In the genomic region with DNA sequence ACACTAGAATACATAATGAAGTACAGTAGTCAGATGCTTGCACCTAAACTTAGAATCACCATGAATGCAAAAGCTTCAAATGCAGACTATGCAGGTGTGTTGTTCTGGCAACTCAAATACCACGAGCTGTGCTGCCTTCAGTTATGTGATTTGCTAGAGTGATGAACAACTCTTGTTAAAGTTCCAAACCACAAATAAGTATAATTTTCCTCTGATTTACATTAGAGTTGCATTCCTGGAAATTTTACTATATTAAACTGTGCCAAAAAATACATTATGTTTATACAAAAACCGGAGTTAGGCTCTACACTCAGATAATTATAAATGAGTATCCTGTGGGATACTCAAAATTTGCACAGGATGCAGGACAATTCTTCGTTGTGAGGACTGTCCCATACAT, we compare ENCODE assay signal across 25 cellular contexts. TPM values are rescaled to one million over a fixed set of nuclear protein-coding genes. Genes with fewer than 3 reads are reported as not detected.
DNase-seq lines count a peak whose midpoint lies in the region; ATAC-seq and TF ChIP-seq lines count a peak whose summit lies in the region.
"Had no signal": no experiment of that assay in that cellular context is flagged by ENCODE, and none has a peak within 500 bp of the region (broad histone marks: within the 10 kb centered on the region; RNA-seq: fewer than 3 reads in every experiment).

No MANE protein-coding gene starts in this region.

- no peak for ATAC-seq in HG02884 (IDR thresholded peaks at IDR 0.05; ENCODE audit: unreplicated experiment)
- ATAC-seq: A549, GM12878, GM23338, HCT116 had no signal

- no peak overlapping the region for H3K4ac ChIP-seq in neuronal stem cell (ENCODE audit: low read length)

- no peaks in the 10 kb centered on the region for H3K9me2 ChIP-seq in Karpas-422 (replicated peaks; ENCODE audit: insufficient read depth, low read length)

- no peak overlapping the region for H3K23ac ChIP-seq in neuronal stem cell (ENCODE audit: low read depth, low read length, poor library complexity)

- H2BK12ac ChIP-seq in neuronal stem cell (ENCODE audit: low read length), result no peak overlapping the region

- H4K20me1 ChIP-seq in Karpas-422 (ENCODE audit: insufficient read depth, low read depth, low read length) (no peaks in the 10 kb centered on the region), fibroblast of lung (ENCODE audit: control insufficient read depth, extremely low read depth, insufficient read depth, low read length) (no peaks in the 10 kb centered on the region)
- H4K20me1 ChIP-seq: BLaER1 treated with 17β-estradiol and CSF1 and Interleukin-3, amounts not matched to agents 10 nM and 100 nM had no signal

- no peak overlapping the region for H2BK15ac ChIP-seq in neuronal stem cell (ENCODE audit: low read length)

- peaks cover 1% of the 10 kb centered on the region for H3K79me1 ChIP-seq in neuronal stem cell (ENCODE audit: low read depth, low read length)

- no CpG with 5 or more reads among the region's 3 CpGs for WGBS in neuronal stem cell (ENCODE audit: extremely low coverage in 2 of 2, insufficient read length in 2 of 2, insufficient replicate concordance in 1 of 2), 2 donors

- no peak overlapping the region for H4K91ac ChIP-seq in neuronal stem cell (ENCODE audit: low read depth, low read length, poor library complexity)

- H3K27ac ChIP-seq in Karpas-422 (ENCODE audit: low read length), result peak overlapping the region; percentile 22; the same call in 1 of the 2 replicates
- no peak overlapping the region for H3K27ac ChIP-seq in fibroblast of lung (ENCODE audit: insufficient read depth, low read length)
- H3K27ac ChIP-seq in neuronal stem cell (replicated peaks; ENCODE audit: low read length), result no peak overlapping the region
- H3K27ac ChIP-seq: A549; BLaER1 treated with 17β-estradiol and CSF1 and Interleukin-3, amounts not matched to agents 10 nM and 100 nM had no signal

- peak; percentile 36 for DNase-seq in EH (ENCODE audit: low read depth)
- no peak for DNase-seq in Karpas-422
- peak; percentile 70 for DNase-seq in NCI-H526 treated with DMSO at 0.1 percent for 48 hours (lab: John Stamatoyannopoulos, UW)
- DNase-seq in fibroblast of lung (ENCODE audit: low read depth in 2 of 2), result peak; percentile 48 to 54
- no peak for DNase-seq in neuronal stem cell (ENCODE audit: low spot score)
- no peak for DNase-seq in NCI-H2196 (lab: John Stamatoyannopoulos, UW; ENCODE audit: unreplicated experiment)
- no peak for DNase-seq in COLO668 (lab: John Stamatoyannopoulos, UW; ENCODE audit: unreplicated experiment)
- DNase-seq: 8988T; ACHN; AML-193; BE2C; Caco-2; CD4-positive, alpha-beta T cell; DMS153; DND-41; EL; GDM1; H9 had no signal

- no peak overlapping the region for H2BK120ac ChIP-seq in neuronal stem cell (ENCODE audit: low read depth, low read length)

- H2AK5ac ChIP-seq in neuronal stem cell (ENCODE audit: low read depth, low read length), result no peak overlapping the region

- H3K9me3 ChIP-seq in Karpas-422 (ENCODE audit: low read length) (peaks cover 2% of the 10 kb centered on the region; the same call in 1 of the 2 replicates), fibroblast of lung (ENCODE audit: control insufficient read depth, insufficient read depth, low read depth, low read length) (no peaks in the 10 kb centered on the region), neuronal stem cell (replicated peaks in 1 of 2; ENCODE audit: control insufficient read depth in 2 of 2, insufficient read depth in 1 of 2, low read depth in 1 of 2, low read length in 2 of 2) (peaks cover 3 to 30% of the 10 kb centered on the region in 2 donors)
- H3K9me3 ChIP-seq: BE2C had no signal

- no peak overlapping the region for H2BK5ac ChIP-seq in neuronal stem cell (ENCODE audit: low read length)

- H3K27me3 ChIP-seq in Karpas-422 (ENCODE audit: low read length), result no peaks in the 10 kb centered on the region
- H3K27me3 ChIP-seq in fibroblast of lung (ENCODE audit: control insufficient read depth, insufficient read depth, low read length), result no peaks in the 10 kb centered on the region
- H3K27me3 ChIP-seq in neuronal stem cell (ENCODE audit: control insufficient read depth in 3 of 3, insufficient read depth in 3 of 3, low read depth in 1 of 3, low read length in 3 of 3), result no peaks in the 10 kb centered on the region
- H3K27me3 ChIP-seq: BE2C; BLaER1 treated with 17β-estradiol and CSF1 and Interleukin-3, amounts not matched to agents 10 nM and 100 nM had no signal

- H3K4me2 ChIP-seq in Karpas-422 (ENCODE audit: low read depth, low read length, poor library complexity, severe bottlenecking) (no peak overlapping the region), fibroblast of lung (ENCODE audit: extremely low read depth, insufficient read depth, low read length) (peak overlapping the region; percentile 56), neuronal stem cell (ENCODE audit: insufficient read depth, low read length, poor library complexity, severe bottlenecking) (no peak overlapping the region)
- H3K4me2 ChIP-seq: A549; BLaER1 treated with 17β-estradiol and CSF1 and Interleukin-3, amounts not matched to agents 10 nM and 100 nM; GM23338 had no signal

- H3K9ac ChIP-seq in Karpas-422 (ENCODE audit: low read length) (no peak overlapping the region), fibroblast of lung (ENCODE audit: insufficient read depth, low read length) (no peak overlapping the region), neuronal stem cell (ENCODE audit: low read depth, low read length, poor library complexity) (no peak overlapping the region)
- H3K9ac ChIP-seq: BLaER1 treated with 17β-estradiol and CSF1 and Interleukin-3, amounts not matched to agents 10 nM and 100 nM had no signal

- H3K4me1 ChIP-seq in Karpas-422 (ENCODE audit: low read length) (peaks cover 34% of the 10 kb centered on the region), fibroblast of lung (ENCODE audit: control insufficient read depth, extremely low read depth, insufficient read depth, low read length) (peaks cover 2% of the 10 kb centered on the region), neuronal stem cell (ENCODE audit: control insufficient read depth in 2 of 2, insufficient read depth in 1 of 2, low read depth in 1 of 2, low read length in 2 of 2) (peaks cover 3 to 6% of the 10 kb centered on the region in 2 donors)
- H3K4me1 ChIP-seq: BE2C had no signal

- H3K18ac ChIP-seq in neuronal stem cell (ENCODE audit: low read length), result no peak overlapping the region

- H3K79me2 ChIP-seq in Karpas-422 (ENCODE audit: low read length), result peaks cover 29% of the 10 kb centered on the region
- H3K79me2 ChIP-seq in fibroblast of lung (ENCODE audit: control insufficient read depth, insufficient read depth, low read length), result peaks cover 5% of the 10 kb centered on the region

- H4K8ac ChIP-seq in neuronal stem cell (ENCODE audit: low read depth, low read length), result no peak overlapping the region

- TF ChIP-seq CTCF in fibroblast of lung (conservative IDR thresholded peaks at IDR 0.05 in 1 of 2, IDR thresholded peaks at IDR 0.05 in 1 of 2; ENCODE audit: low read depth in 1 of 2, low read length in 2 of 2), result no peak

- no peak overlapping the region for H3K4me3 ChIP-seq in Karpas-422 (ENCODE audit: low read length)
- H3K4me3 ChIP-seq in fibroblast of lung (replicated peaks in 1 of 4; ENCODE audit: control extremely low read depth in 1 of 4, insufficient read depth in 1 of 4, low read depth in 3 of 4, low read length in 4 of 4), result no peak overlapping the region
- H3K4me3 ChIP-seq in neuronal stem cell (ENCODE audit: low read length in 2 of 2), result no peak overlapping the region
- H3K4me3 ChIP-seq: A549; BLaER1 treated with 17β-estradiol and CSF1 and Interleukin-3, amounts not matched to agents 10 nM and 100 nM; GM12878; GM23338 had no signal

- H2AFZ ChIP-seq in Karpas-422 (ENCODE audit: low read length) (no peak overlapping the region), fibroblast of lung (ENCODE audit: low read length) (no peak overlapping the region), neuronal stem cell (ENCODE audit: low read length) (no peak overlapping the region)
- H2AFZ ChIP-seq: GM23338 had no signal

- no peaks in the 10 kb centered on the region for H3K36me3 ChIP-seq in Karpas-422 (ENCODE audit: insufficient read depth, low read length)
- no peaks in the 10 kb centered on the region for H3K36me3 ChIP-seq in fibroblast of lung (ENCODE audit: control insufficient read depth, insufficient read depth, low read length)
- peaks cover 0 to 8% of the 10 kb centered on the region in 2 donors for H3K36me3 ChIP-seq in neuronal stem cell (replicated peaks in 1 of 2; ENCODE audit: control insufficient read depth in 2 of 2, insufficient read depth in 2 of 2, low read length in 2 of 2)
- H3K36me3 ChIP-seq: BE2C had no signal

- H3K14ac ChIP-seq in neuronal stem cell (ENCODE audit: low read length), result no peak overlapping the region

RNA-seq across cellular contexts. Expression of a gene that starts 3.0 kb away (rescaled TPM):
- total RNA-seq in Karpas-422 (2014; rRNA removed; shearing (Covaris generic); ENCODE audit: low replicate concordance), result 23.2 and 46.9 TPM in 2 replicates
- total RNA-seq in fibroblast of lung, result 28.0 and 31.9 TPM in 2 replicates
- polyA plus RNA-seq in fibroblast of lung, result 33.9 and 34.8 TPM in 2 replicates
- 19.1 and 19.3 TPM in 2 replicates for polyA plus RNA-seq in fibroblast of lung (2012)
- 14.9 and 15.6 TPM in 2 replicates for polyA minus RNA-seq in fibroblast of lung (ENCODE audit: low replicate concordance)
- polyA plus RNA-seq in neuronal stem cell (2013, experiment 1 of 2), result 25.3 TPM
- 23.3 TPM for polyA plus RNA-seq in neuronal stem cell (2013, experiment 2 of 2)

RNA-seq across cellular contexts. Expression of a gene that starts 45.4 kb away (rescaled TPM):
- 0.22 and 0.41 TPM in 2 replicates for total RNA-seq in Karpas-422 (2014; rRNA removed; shearing (Covaris generic); ENCODE audit: low replicate concordance)
- 0.26 and 0.83 TPM in 2 replicates for total RNA-seq in fibroblast of lung
- 0.36 and 2.2 TPM in 2 replicates for polyA plus RNA-seq in fibroblast of lung
- polyA plus RNA-seq in fibroblast of lung (2012), result 0.41 and 2.6 TPM in 2 replicates
- 5.9 TPM in 1 of 2 replicates, not detected in the other for polyA minus RNA-seq in fibroblast of lung (ENCODE audit: low replicate concordance)
- polyA plus RNA-seq in neuronal stem cell (2013, experiment 1 of 2), result 0.66 TPM
- 0.64 TPM for polyA plus RNA-seq in neuronal stem cell (2013, experiment 2 of 2)

RNA-seq across cellular contexts. Expression of a gene that starts 56.1 kb away (rescaled TPM):
- 0.18 and 1.5 TPM in 2 replicates for total RNA-seq in Karpas-422 (2014; rRNA removed; shearing (Covaris generic); ENCODE audit: low replicate concordance)
- 0.33 and 1.0 TPM in 2 replicates for total RNA-seq in fibroblast of lung
- polyA plus RNA-seq in fibroblast of lung, result 1.5 and 2.2 TPM in 2 replicates
- polyA plus RNA-seq in fibroblast of lung (2012), result 1.2 and 3.7 TPM in 2 replicates
- 4.9 and 7.3 TPM in 2 replicates for polyA minus RNA-seq in fibroblast of lung (ENCODE audit: low replicate concordance)
- 20.5 TPM for polyA plus RNA-seq in neuronal stem cell (2013, experiment 1 of 2)
- polyA plus RNA-seq in neuronal stem cell (2013, experiment 2 of 2), result 20.4 TPM
- total RNA-seq: Caco-2; CD4-positive, alpha-beta T cell; GM12878 had no signal
- polyA plus RNA-seq: A549, CD14-positive monocyte, GM12878 had no signal

Comparison
In these comparisons a context has a peak if more than half of its experiments do, and no peak if none do; other contexts are left out.
1. DNase-seq: peak in EH (single experiment), NCI-H526 treated with DMSO at 0.1 percent for 48 hours (single experiment) and fibroblast of lung (2 of 2); none in Karpas-422 (single experiment), neuronal stem cell (single experiment), NCI-H2196 (single experiment) and COLO668 (single experiment).